16 cellular contexts compared by ENCODE assay signal in the genomic region with DNA sequence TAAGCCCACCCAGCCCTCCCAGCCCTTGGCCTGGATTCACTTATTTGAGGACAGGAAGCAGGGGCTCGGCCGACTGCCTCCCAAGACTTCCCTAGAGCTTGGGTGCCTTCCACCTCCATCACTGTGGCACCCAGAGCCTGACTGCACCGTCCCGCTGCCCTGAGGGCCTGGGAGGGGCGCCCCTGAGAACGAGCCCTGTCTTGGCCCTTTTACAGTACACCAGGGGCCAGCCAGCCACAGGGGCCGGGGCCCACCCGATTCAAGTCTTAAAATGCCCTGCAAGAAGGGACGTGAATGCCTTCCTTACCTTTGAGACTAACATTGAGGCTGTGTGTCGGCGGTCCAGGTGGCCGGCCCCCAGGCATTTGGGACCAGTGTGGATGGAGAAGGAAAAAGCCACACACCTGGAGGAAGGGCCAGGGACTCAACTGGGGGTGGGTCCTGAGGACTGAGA. TPM values are rescaled to one million over a fixed set of nuclear protein-coding genes. Genes with fewer than 3 reads are reported as not detected.
DNase-seq lines count a peak whose midpoint lies in the region; ATAC-seq and TF ChIP-seq lines count a peak whose summit lies in the region.
"Had no signal": no experiment of that assay in that cellular context is flagged by ENCODE, and none has a peak within 500 bp of the region (broad histone marks: within the 10 kb centered on the region; RNA-seq: fewer than 3 reads in every experiment).

No MANE protein-coding gene starts in this region.

- H3K4me1 ChIP-seq in BLaER1: peaks cover 99% of the 10 kb centered on the region
- peaks cover 41 to 76% of the 10 kb centered on the region in 2 donors for H3K4me1 ChIP-seq in naive thymus-derived CD4-positive, alpha-beta T cell (ENCODE audit: control insufficient read depth in 2 of 2, insufficient read depth in 2 of 2, low read length in 2 of 2)

- H3K36me3 Mint-ChIP-seq in CD14-positive monocyte: peaks cover 36 to 65% of the 10 kb centered on the region in 2 donors
- peaks cover 59% of the 10 kb centered on the region for H3K36me3 Mint-ChIP-seq in activated T-helper 2 cell treated with anti-CD3 and anti-CD28 coated beads, Interferon-gamma antibody, Interleukin-2, Interleukin-4, amounts not matched to agents 10 μg/mL and 5 μg/mL and 100 μg/mL, durations not matched to agents 14 hours and 24 hours and 36 hours (ENCODE audit: low read depth)
- peaks cover 6 to 24% (median 6%) of the 10 kb centered on the region in 5 donors for H3K36me3 Mint-ChIP-seq in naive thymus-derived CD4-positive, alpha-beta T cell
- H3K36me3 Mint-ChIP-seq in endothelial cell (ENCODE audit: low read depth, unreplicated experiment): peaks cover 22% of the 10 kb centered on the region

- no peaks in the 10 kb centered on the region for H3K9me3 ChIP-seq in BLaER1
- H3K9me3 ChIP-seq in naive thymus-derived CD4-positive, alpha-beta T cell (ENCODE audit: control insufficient read depth in 2 of 3, low read length in 3 of 3): no peaks in the 10 kb centered on the region

- TF ChIP-seq CTCF in CD14-positive monocyte (IDR thresholded peaks at IDR 0.05): no peak
- TF ChIP-seq CTCF in dorsolateral prefrontal cortex (IDR thresholded peaks at IDR 0.05 in 54 of 56, conservative IDR thresholded peaks at IDR 0.05 in 2 of 56; ENCODE audit: low read depth in 1 of 56, partially characterized antibody in 56 of 56): no peak
- TF ChIP-seq CTCF in endothelial cell (IDR thresholded peaks at IDR 0.05; ENCODE audit: unreplicated experiment): no peak

- CTCF ChIA-PET in naive thymus-derived CD4-positive, alpha-beta T cell (lab: Charles Lee): interaction anchor here (1.1 kb wide), 1 partner anchor 14 kb away, joined by 3 read pairs; no protein-coding TSS in a partner anchor

- no peak overlapping the region for H3K4me3 ChIP-seq in BLaER1
- no peak overlapping the region for H3K4me3 ChIP-seq in naive thymus-derived CD4-positive, alpha-beta T cell (ENCODE audit: low read length)
- H3K4me3 ChIP-seq in dorsolateral prefrontal cortex: no peak overlapping the region
- H3K4me3 ChIP-seq: hepatocyte had no signal

- H3K9me3 Mint-ChIP-seq in CD14-positive monocyte (peaks cover 0 to 2% (median 0%) of the 10 kb centered on the region in 7 donors), endothelial cell (ENCODE audit: unreplicated experiment) (no peaks in the 10 kb centered on the region)
- H3K9me3 Mint-ChIP-seq in activated T-helper 2 cell treated with anti-CD3 and anti-CD28 coated beads, Interferon-gamma antibody, Interleukin-2, Interleukin-4, amounts not matched to agents 10 μg/mL and 5 μg/mL and 100 μg/mL, durations not matched to agents 14 hours and 24 hours and 36 hours: no peaks in the 10 kb centered on the region
- peaks cover 0 to 6% (median 0%) of the 10 kb centered on the region in 11 donors for H3K9me3 Mint-ChIP-seq in naive thymus-derived CD4-positive, alpha-beta T cell

- DNase-seq in CD14-positive monocyte (ENCODE audit: low spot score): peak; percentile 33
- no peak for DNase-seq in activated T-helper 2 cell treated with anti-CD3 and anti-CD28 coated beads, Interferon-gamma antibody, Interleukin-2, Interleukin-4, amounts not matched to agents 10 μg/mL and 5 μg/mL and 100 μg/mL, durations not matched to agents 14 hours and 24 hours and 36 hours (ENCODE audit: low spot score)
- no peak for DNase-seq in naive thymus-derived CD4-positive, alpha-beta T cell
- no peak for DNase-seq in dorsolateral prefrontal cortex
- no peak for DNase-seq in endothelial cell (ENCODE audit: low spot score)
- no peak for DNase-seq in NCI-H1417 treated with DMSO at 0.1 percent for 48 hours (lab: John Stamatoyannopoulos, UW)
- no peak for DNase-seq in mesenteric fat pad (ENCODE audit: low spot score)
- DNase-seq: AML-193; cerebellar nuclear complex; NCI-H1436; NCI-H524 treated with DMSO at 0.1 percent for 48 hours; small intestine; stimulated activated CD4-positive, alpha-beta T cell treated with anti-CD3 and anti-CD28 coated beads, Interleukin-4, amount 100 ng/mL, for 1 hour had no signal

- H3K27me3 ChIP-seq in BLaER1: no peaks in the 10 kb centered on the region
- H3K27me3 ChIP-seq in naive thymus-derived CD4-positive, alpha-beta T cell (ENCODE audit: control insufficient read depth in 2 of 2, insufficient read depth in 2 of 2, low read length in 2 of 2): no peaks in the 10 kb centered on the region
- H3K27me3 ChIP-seq in dorsolateral prefrontal cortex: no peaks in the 10 kb centered on the region
- H3K27me3 ChIP-seq: hepatocyte had no signal

- peak overlapping the region; percentile 98 for H3K27ac ChIP-seq in BLaER1
- peak overlapping the region; percentile 63 for H3K27ac ChIP-seq in naive thymus-derived CD4-positive, alpha-beta T cell (ENCODE audit: low read depth, low read length)
- H3K27ac ChIP-seq in dorsolateral prefrontal cortex: peak overlapping the region in 5 of 59 donors; percentile 14 to 87 (median 16)
- H3K27ac ChIP-seq: hepatocyte, RWPE1 had no signal

- H3K4me3 Mint-ChIP-seq in CD14-positive monocyte (no peak overlapping the region), endothelial cell (ENCODE audit: unreplicated experiment) (no peak overlapping the region)
- no peak overlapping the region for H3K4me3 Mint-ChIP-seq in activated T-helper 2 cell treated with anti-CD3 and anti-CD28 coated beads, Interferon-gamma antibody, Interleukin-2, Interleukin-4, amounts not matched to agents 10 μg/mL and 5 μg/mL and 100 μg/mL, durations not matched to agents 14 hours and 24 hours and 36 hours (ENCODE audit: low read depth)
- no peak overlapping the region for H3K4me3 Mint-ChIP-seq in naive thymus-derived CD4-positive, alpha-beta T cell

- no peaks in the 10 kb centered on the region for H4K20me1 ChIP-seq in BLaER1

- H3K9ac ChIP-seq in BLaER1: peak overlapping the region; percentile 65; the same call in 1 of the 2 replicates

- peaks cover 24% of the 10 kb centered on the region for H3K36me3 ChIP-seq in BLaER1
- peaks cover 10 to 44% (median 23%) of the 10 kb centered on the region in 3 experiments for H3K36me3 ChIP-seq in naive thymus-derived CD4-positive, alpha-beta T cell (ENCODE audit: control insufficient read depth in 2 of 3, insufficient read depth in 3 of 3, low read length in 3 of 3)

- POLR2A ChIA-PET in naive thymus-derived CD4-positive, alpha-beta T cell (lab: Charles Lee): interaction anchor here (1.3 to 20.4 kb wide), 2 partner anchors 10 to 19 kb away, joined by 3 to 886 read pairs; partner anchors contain the start of gene FAM78A

- peak overlapping the region in 4 of 7 donors; percentile 33 to 81 (median 70) for H3K27ac Mint-ChIP-seq in CD14-positive monocyte
- H3K27ac Mint-ChIP-seq in activated T-helper 2 cell treated with anti-CD3 and anti-CD28 coated beads, Interferon-gamma antibody, Interleukin-2, Interleukin-4, amounts not matched to agents 10 μg/mL and 5 μg/mL and 100 μg/mL, durations not matched to agents 14 hours and 24 hours and 36 hours: peak overlapping the region; percentile 28
- H3K27ac Mint-ChIP-seq in naive thymus-derived CD4-positive, alpha-beta T cell: peak overlapping the region in 8 of 9 donors; percentile 36 to 98 (median 68)
- no peak overlapping the region for H3K27ac Mint-ChIP-seq in endothelial cell (ENCODE audit: unreplicated experiment)

- peak overlapping the region; percentile 72 for H3K4me2 ChIP-seq in BLaER1
- H3K4me2 ChIP-seq: hepatocyte had no signal

- intact Hi-C loops in CD14-positive monocyte (cut with micrococcal nuclease): no loop called here
- intact Hi-C loops in activated T-helper 2 cell treated with anti-CD3 and anti-CD28 coated beads, Interferon-gamma antibody, Interleukin-2, Interleukin-4, amounts not matched to agents 10 μg/mL and 5 μg/mL and 100 μg/mL, durations not matched to agents 14 hours and 24 hours and 36 hours (cut with micrococcal nuclease): loop anchor here (10.0 kb wide), 1 partner anchor 1095 kb away; the partner anchor contains the start of gene SETX
- intact Hi-C loops in naive thymus-derived CD4-positive, alpha-beta T cell (cut with micrococcal nuclease): loop anchor here in 1 of 2 donors (5.0 to 10.0 kb wide), 2 partner anchors 243 to 475 kb away; partner anchors contain the start of gene POMT1
- intact Hi-C loops in dorsolateral prefrontal cortex (cut with DNase I): no loop called here

- H3K4me1 Mint-ChIP-seq in CD14-positive monocyte (peaks cover 77% of the 10 kb centered on the region), endothelial cell (ENCODE audit: unreplicated experiment) (peaks cover 20% of the 10 kb centered on the region)
- peaks cover 34% of the 10 kb centered on the region for H3K4me1 Mint-ChIP-seq in activated T-helper 2 cell treated with anti-CD3 and anti-CD28 coated beads, Interferon-gamma antibody, Interleukin-2, Interleukin-4, amounts not matched to agents 10 μg/mL and 5 μg/mL and 100 μg/mL, durations not matched to agents 14 hours and 24 hours and 36 hours (ENCODE audit: low read depth)
- peaks cover 40 to 90% (median 62%) of the 10 kb centered on the region in 7 donors for H3K4me1 Mint-ChIP-seq in naive thymus-derived CD4-positive, alpha-beta T cell

- ATAC-seq in naive thymus-derived CD4-positive, alpha-beta T cell: no peak

- peaks cover 0 to 1% (median 0%) of the 10 kb centered on the region in 3 donors for H3K27me3 Mint-ChIP-seq in CD14-positive monocyte (ENCODE audit: low read depth in 3 of 3)
- no peaks in the 10 kb centered on the region for H3K27me3 Mint-ChIP-seq in activated T-helper 2 cell treated with anti-CD3 and anti-CD28 coated beads, Interferon-gamma antibody, Interleukin-2, Interleukin-4, amounts not matched to agents 10 μg/mL and 5 μg/mL and 100 μg/mL, durations not matched to agents 14 hours and 24 hours and 36 hours (ENCODE audit: low read depth)
- no peaks in the 10 kb centered on the region for H3K27me3 Mint-ChIP-seq in naive thymus-derived CD4-positive, alpha-beta T cell
- H3K27me3 Mint-ChIP-seq in endothelial cell (ENCODE audit: unreplicated experiment): peaks cover 7% of the 10 kb centered on the region

RNA-seq across cellular contexts. Expression of gene FAM78A, which starts 16.9 kb away (rescaled TPM):
- 1 to 10 TPM; 6.4 to 7.2 TPM for polyA plus RNA-seq in CD14-positive monocyte
- total RNA-seq in activated T-helper 2 cell treated with anti-CD3 and anti-CD28 coated beads, Interferon-gamma antibody, Interleukin-2, Interleukin-4, amounts not matched to agents 10 μg/mL and 5 μg/mL and 100 μg/mL, durations not matched to agents 14 hours and 24 hours and 36 hours: 55.3 and 55.5 TPM in 2 replicates
- 100 to 1,000 TPM in 3 of 5 experiments, 10 to 100 TPM in 2; 64.6 to 114 (median 104) TPM for total RNA-seq in naive thymus-derived CD4-positive, alpha-beta T cell
- 10 to 100 TPM; 10.5 to 24.8 TPM for polyA plus RNA-seq in naive thymus-derived CD4-positive, alpha-beta T cell
- total RNA-seq in dorsolateral prefrontal cortex: 10 to 100 TPM in 89 of 120 experiments, 1 to 10 TPM in 31; 6.0 to 19.9 (median 11.3) TPM
- 73.4 TPM for total RNA-seq in endothelial cell (ENCODE audit: unreplicated experiment)
- 6.3 TPM for total RNA-seq in mesenteric fat pad
- polyA plus RNA-seq: hepatocyte had no signal

RNA-seq across cellular contexts. Expression of gene PLPP7, which starts 30.1 kb away (rescaled TPM):
- polyA plus RNA-seq in CD14-positive monocyte: 1 to 10 TPM; 1.5 to 3.1 TPM
- total RNA-seq in activated T-helper 2 cell treated with anti-CD3 and anti-CD28 coated beads, Interferon-gamma antibody, Interleukin-2, Interleukin-4, amounts not matched to agents 10 μg/mL and 5 μg/mL and 100 μg/mL, durations not matched to agents 14 hours and 24 hours and 36 hours: 0.21 TPM in 1 of 2 replicates, not detected in the other
- total RNA-seq in naive thymus-derived CD4-positive, alpha-beta T cell: under 1 TPM in 4 of 5 experiments, not detected in 1; 0.12 to 0.24 (median 0.14) TPM
- polyA plus RNA-seq in naive thymus-derived CD4-positive, alpha-beta T cell: under 1 TPM; 0.24 to 0.71 TPM
- total RNA-seq in dorsolateral prefrontal cortex: 10 to 100 TPM; 16.2 to 32.0 (median 24.6) TPM
- total RNA-seq in endothelial cell (ENCODE audit: unreplicated experiment): 4.9 TPM
- 13.9 TPM for total RNA-seq in mesenteric fat pad
